2 cellular contexts compared by ENCODE assay signal in genomic region chr5:13878357-13878756, GRCh38.
TF ChIP-seq lines count a peak whose summit lies in the region.

No MANE protein-coding gene starts in this region.

TF ChIP-seq in HCT116, 20 proteins besides CTCF, POLR2A, EP300 and RAD21 (continued from another document):
- no peak for TF ChIP-seq ZBTB33 (IDR thresholded peaks at IDR 0.05; ENCODE audit: extremely low read depth, insufficient replicate concordance, low read length)
- TF ChIP-seq TCF7L2 (IDR thresholded peaks at IDR 0.05; ENCODE audit: borderline replicate concordance, extremely low read depth, insufficient read depth, insufficient read length): no peak
- TF ChIP-seq SIN3A (IDR thresholded peaks at IDR 0.05; ENCODE audit: low read depth): no peak
- TF ChIP-seq ZNF274 (IDR thresholded peaks at IDR 0.05; ENCODE audit: low read depth, low read length): no peak
- TF ChIP-seq SP1 (IDR thresholded peaks at IDR 0.05; ENCODE audit: low read depth): no peak

TF ChIP-seq in WTC11, 78 proteins besides CTCF, POLR2A, EP300 and RAD21 (continued from another document):
- TF ChIP-seq, protein P1, sequence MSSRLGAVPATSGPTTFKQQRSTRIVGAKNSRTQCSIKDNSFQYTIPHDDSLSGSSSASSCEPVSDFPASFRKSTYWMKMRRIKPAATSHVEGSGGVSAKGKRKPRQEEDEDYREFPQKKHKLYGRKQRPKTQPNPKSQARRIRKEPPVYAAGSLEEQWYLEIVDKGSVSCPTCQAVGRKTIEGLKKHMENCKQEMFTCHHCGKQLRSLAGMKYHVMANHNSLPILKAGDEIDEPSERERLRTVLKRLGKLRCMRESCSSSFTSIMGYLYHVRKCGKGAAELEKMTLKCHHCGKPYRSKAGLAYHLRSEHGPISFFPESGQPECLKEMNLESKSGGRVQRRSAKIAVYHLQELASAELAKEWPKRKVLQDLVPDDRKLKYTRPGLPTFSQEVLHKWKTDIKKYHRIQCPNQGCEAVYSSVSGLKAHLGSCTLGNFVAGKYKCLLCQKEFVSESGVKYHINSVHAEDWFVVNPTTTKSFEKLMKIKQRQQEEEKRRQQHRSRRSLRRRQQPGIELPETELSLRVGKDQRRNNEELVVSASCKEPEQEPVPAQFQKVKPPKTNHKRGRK (CRISPR knock-in tag; IDR thresholded peaks at IDR 0.05; ENCODE audit: borderline replicate concordance): no peak
- TF ChIP-seq, protein P2, sequence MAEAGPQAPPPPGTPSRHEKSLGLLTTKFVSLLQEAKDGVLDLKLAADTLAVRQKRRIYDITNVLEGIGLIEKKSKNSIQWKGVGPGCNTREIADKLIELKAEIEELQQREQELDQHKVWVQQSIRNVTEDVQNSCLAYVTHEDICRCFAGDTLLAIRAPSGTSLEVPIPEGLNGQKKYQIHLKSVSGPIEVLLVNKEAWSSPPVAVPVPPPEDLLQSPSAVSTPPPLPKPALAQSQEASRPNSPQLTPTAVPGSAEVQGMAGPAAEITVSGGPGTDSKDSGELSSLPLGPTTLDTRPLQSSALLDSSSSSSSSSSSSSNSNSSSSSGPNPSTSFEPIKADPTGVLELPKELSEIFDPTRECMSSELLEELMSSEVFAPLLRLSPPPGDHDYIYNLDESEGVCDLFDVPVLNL (CRISPR knock-in tag; IDR thresholded peaks at IDR 0.05; ENCODE audit: borderline replicate concordance, low read depth): no peak
- TF ChIP-seq, protein P3, sequence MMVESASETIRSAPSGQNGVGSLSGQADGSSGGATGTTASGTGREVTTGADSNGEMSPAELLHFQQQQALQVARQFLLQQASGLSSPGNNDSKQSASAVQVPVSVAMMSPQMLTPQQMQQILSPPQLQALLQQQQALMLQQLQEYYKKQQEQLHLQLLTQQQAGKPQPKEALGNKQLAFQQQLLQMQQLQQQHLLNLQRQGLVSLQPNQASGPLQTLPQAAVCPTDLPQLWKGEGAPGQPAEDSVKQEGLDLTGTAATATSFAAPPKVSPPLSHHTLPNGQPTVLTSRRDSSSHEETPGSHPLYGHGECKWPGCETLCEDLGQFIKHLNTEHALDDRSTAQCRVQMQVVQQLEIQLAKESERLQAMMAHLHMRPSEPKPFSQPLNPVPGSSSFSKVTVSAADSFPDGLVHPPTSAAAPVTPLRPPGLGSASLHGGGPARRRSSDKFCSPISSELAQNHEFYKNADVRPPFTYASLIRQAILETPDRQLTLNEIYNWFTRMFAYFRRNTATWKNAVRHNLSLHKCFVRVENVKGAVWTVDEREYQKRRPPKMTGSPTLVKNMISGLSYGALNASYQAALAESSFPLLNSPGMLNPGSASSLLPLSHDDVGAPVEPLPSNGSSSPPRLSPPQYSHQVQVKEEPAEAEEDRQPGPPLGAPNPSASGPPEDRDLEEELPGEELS (CRISPR knock-in tag; IDR thresholded peaks at IDR 0.05): no peak
- TF ChIP-seq RORB (CRISPR knock-in tag; IDR thresholded peaks at IDR 0.05) (no peak), ZNF263 (CRISPR knock-in tag; IDR thresholded peaks at IDR 0.05; ENCODE audit: low read depth) (no peak), ELF4 (CRISPR knock-in tag; IDR thresholded peaks at IDR 0.05; ENCODE audit: low read depth) (no peak), ZNF121 (CRISPR knock-in tag; IDR thresholded peaks at IDR 0.05) (no peak), SP1 (CRISPR knock-in tag; conservative IDR thresholded peaks at IDR 0.05) (no peak), JUN (CRISPR knock-in tag; IDR thresholded peaks at IDR 0.05) (no peak), NFE2L1 (CRISPR knock-in tag; IDR thresholded peaks at IDR 0.05) (no peak), ZNF671 (CRISPR knock-in tag; IDR thresholded peaks at IDR 0.05) (no peak), ESRRA (CRISPR knock-in tag; IDR thresholded peaks at IDR 0.05; ENCODE audit: borderline replicate concordance) (no peak)
